ENCODE assay signal across 15 cellular contexts in the genomic region with DNA sequence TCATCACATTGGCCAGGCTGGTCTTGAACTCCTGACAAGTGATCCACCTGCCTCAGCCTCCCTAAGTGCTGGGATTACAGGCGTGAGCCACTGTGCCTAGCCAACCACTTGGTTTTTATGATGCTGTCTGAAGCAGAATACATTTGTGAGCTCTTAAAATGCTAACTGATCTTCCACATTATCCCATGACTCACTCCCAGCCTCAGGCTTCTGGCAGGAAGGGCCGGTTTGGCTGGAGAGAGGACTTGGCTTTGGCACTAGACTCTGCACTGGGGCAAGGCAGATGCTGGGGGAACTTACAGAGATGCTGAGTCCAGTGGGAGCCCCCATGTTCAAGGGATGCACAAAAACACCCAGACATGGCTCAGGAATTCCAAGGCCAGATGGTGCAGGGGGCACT. TPM values are rescaled to one million over a fixed set of nuclear protein-coding genes. Genes with fewer than 3 reads are reported as not detected.
DNase-seq lines count a peak whose midpoint lies in the region; ATAC-seq and TF ChIP-seq lines count a peak whose summit lies in the region.
"Had no signal": no experiment of that assay in that cellular context is flagged by ENCODE, and none has a peak within 500 bp of the region (broad histone marks: within the 10 kb centered on the region; RNA-seq: fewer than 3 reads in every experiment).

No MANE protein-coding gene starts in this region.

- no peak overlapping the region for H3K9ac ChIP-seq in mammary epithelial cell (ENCODE audit: insufficient read depth, low read length)

- no peak overlapping the region for H3K4me3 ChIP-seq in mammary epithelial cell (replicated peaks in 1 of 3; ENCODE audit: insufficient read depth in 1 of 3, low read depth in 2 of 3, low read length in 3 of 3)
- H3K4me3 ChIP-seq: sigmoid colon, upper lobe of right lung had no signal

- no peak for ATAC-seq in HG03135 (IDR thresholded peaks at IDR 0.05; ENCODE audit: unreplicated experiment)
- ATAC-seq: upper lobe of right lung had no signal

- no peak overlapping the region for H3K27ac Mint-ChIP-seq in activated naive CD4-positive, alpha-beta T cell treated with anti-CD3 and anti-CD28 coated beads, Interleukin-2, amount 10 ng/mL, durations not matched to agents 7 days and 5 days

- 0% methylated on average over 2 of the region's 2 CpGs for WGBS in mammary epithelial cell (ENCODE audit: low coverage, missing lambda C conversion rate)

- H3K36me3 Mint-ChIP-seq in activated naive CD4-positive, alpha-beta T cell treated with anti-CD3 and anti-CD28 coated beads, Interleukin-2, amount 10 ng/mL, durations not matched to agents 7 days and 5 days = no peaks in the 10 kb centered on the region

- H3K9me3 Mint-ChIP-seq in activated naive CD4-positive, alpha-beta T cell treated with anti-CD3 and anti-CD28 coated beads, Interleukin-2, amount 10 ng/mL, durations not matched to agents 7 days and 5 days = no peaks in the 10 kb centered on the region

- no peaks in the 10 kb centered on the region for H3K36me3 ChIP-seq in mammary epithelial cell (ENCODE audit: insufficient read depth, low read length)
- H3K36me3 ChIP-seq: sigmoid colon, upper lobe of right lung had no signal

- H3K4me1 Mint-ChIP-seq in activated naive CD4-positive, alpha-beta T cell treated with anti-CD3 and anti-CD28 coated beads, Interleukin-2, amount 10 ng/mL, durations not matched to agents 7 days and 5 days = no peaks in the 10 kb centered on the region

- H3K9me3 ChIP-seq in mammary epithelial cell (replicated peaks; ENCODE audit: insufficient read depth, low read length) = no peaks in the 10 kb centered on the region
- H3K9me3 ChIP-seq: sigmoid colon, upper lobe of right lung had no signal

- no peak for TF ChIP-seq CTCF in mammary epithelial cell (conservative IDR thresholded peaks at IDR 0.05 in 1 of 2, IDR thresholded peaks at IDR 0.05 in 1 of 2; ENCODE audit: extremely low read depth in 1 of 2, insufficient read depth in 1 of 2, low read depth in 1 of 2, low read length in 2 of 2)

- peaks cover 4% of the 10 kb centered on the region for H3K27me3 Mint-ChIP-seq in activated naive CD4-positive, alpha-beta T cell treated with anti-CD3 and anti-CD28 coated beads, Interleukin-2, amount 10 ng/mL, durations not matched to agents 7 days and 5 days

- intact Hi-C loops in mammary epithelial cell (cut with micrococcal nuclease) = no loop called here

- H3K4me1 ChIP-seq in mammary epithelial cell (ENCODE audit: insufficient read depth, low read length) = no peaks in the 10 kb centered on the region
- H3K4me1 ChIP-seq: sigmoid colon, upper lobe of right lung had no signal

- H3K27ac ChIP-seq in mammary epithelial cell (ENCODE audit: insufficient read depth, low read depth, low read length) = no peak overlapping the region
- peak overlapping the region; percentile 93 for H3K27ac ChIP-seq in layer of hippocampus (ENCODE audit: low read depth, low read length)
- H3K27ac ChIP-seq: C4-2B, sigmoid colon, upper lobe of right lung had no signal

- CTCF ChIA-PET in mammary epithelial cell (lab: Charles Lee; ENCODE audit: low non-redundant PET) = no interaction called here
- CTCF ChIA-PET in activated naive CD4-positive, alpha-beta T cell treated with anti-CD3 and anti-CD28 coated beads, Interleukin-2, amount 10 ng/mL, durations not matched to agents 7 days and 5 days (lab: Charles Lee) = no interaction called here

- BruUV-seq in mammary epithelial cell (replicated peaks; lab: Mats Ljungman, UMichigan) = no TSS peak

- H3K4me3 Mint-ChIP-seq in activated naive CD4-positive, alpha-beta T cell treated with anti-CD3 and anti-CD28 coated beads, Interleukin-2, amount 10 ng/mL, durations not matched to agents 7 days and 5 days = no peak overlapping the region

- DNase-seq in COLO829 (ENCODE audit: low spot score) (peak; percentile 30), NCI-H2196 treated with DMSO at 0.1 percent for 48 hours (lab: John Stamatoyannopoulos, UW; ENCODE audit: unreplicated experiment) (peak; percentile 19), mammary epithelial cell (peak; percentile 67), CD1c-positive myeloid dendritic cell (ENCODE audit: extremely low spot score) (no peak)
- no peak for DNase-seq in activated CD4-positive, alpha-beta T cell treated with anti-CD3 and anti-CD28 coated beads for 1 hour
- no peak for DNase-seq in activated naive CD4-positive, alpha-beta T cell treated with anti-CD3 and anti-CD28 coated beads, Interleukin-2, amount 10 ng/mL, durations not matched to agents 7 days and 5 days
- DNase-seq: activated CD4-positive, alpha-beta T cell treated with anti-CD3 and anti-CD28 coated beads for 48 hours; effector CD4-positive, alpha-beta T cell; NCI-H2171; SIG-M5; sigmoid colon; upper lobe of right lung had no signal

- no peaks in the 10 kb centered on the region for H4K20me1 ChIP-seq in mammary epithelial cell (ENCODE audit: insufficient read depth, low read length)

- in situ Hi-C loops in mammary epithelial cell (cut with MboI; ENCODE audit: low sequenced_read_pairs in 2 of 2) = no loop called here

- H3K27me3 ChIP-seq in mammary epithelial cell (ENCODE audit: insufficient read depth, low read length) (no peaks in the 10 kb centered on the region), layer of hippocampus (ENCODE audit: control insufficient read depth, insufficient read depth, low read length) (no peaks in the 10 kb centered on the region)
- H3K27me3 ChIP-seq: sigmoid colon, upper lobe of right lung had no signal

- dilution Hi-C loops in mammary epithelial cell (cut with HindIII; ENCODE audit: low sequenced_read_pairs) = loop anchor here (5.0 kb wide), 1 partner anchor 69 kb away; no protein-coding TSS in a partner anchor

- H2AFZ ChIP-seq in mammary epithelial cell (ENCODE audit: low read depth, low read length) = no peak overlapping the region

- H3K79me2 ChIP-seq in mammary epithelial cell (ENCODE audit: insufficient read depth, low read length) = no peaks in the 10 kb centered on the region

- H3K4me2 ChIP-seq in mammary epithelial cell (ENCODE audit: insufficient read depth, low read depth, low read length) = no peak overlapping the region

RNA-seq across cellular contexts. Expression of gene SH3BP4, which starts 40.5 kb away (rescaled TPM):
- total RNA-seq in mammary epithelial cell = 10 to 100 TPM; 54.6 to 63.0 TPM
- 36.8 TPM for polyA plus RNA-seq in mammary epithelial cell
- polyA minus RNA-seq in mammary epithelial cell = 66.1 TPM

Comparison
In these comparisons a context has a peak if more than half of its experiments do, and no peak if none do; other contexts are left out.
1. DNase-seq: peak in COLO829 (single experiment), NCI-H2196 treated with DMSO at 0.1 percent for 48 hours (single experiment) and mammary epithelial cell (single experiment); none in activated CD4-positive, alpha-beta T cell treated with anti-CD3 and anti-CD28 coated beads for 1 hour (single experiment), CD1c-positive myeloid dendritic cell (single experiment) and activated naive CD4-positive, alpha-beta T cell treated with anti-CD3 and anti-CD28 coated beads, Interleukin-2, amount 10 ng/mL, durations not matched to agents 7 days and 5 days (single experiment).